23 cellular contexts compared by ENCODE assay signal in the genomic region with DNA sequence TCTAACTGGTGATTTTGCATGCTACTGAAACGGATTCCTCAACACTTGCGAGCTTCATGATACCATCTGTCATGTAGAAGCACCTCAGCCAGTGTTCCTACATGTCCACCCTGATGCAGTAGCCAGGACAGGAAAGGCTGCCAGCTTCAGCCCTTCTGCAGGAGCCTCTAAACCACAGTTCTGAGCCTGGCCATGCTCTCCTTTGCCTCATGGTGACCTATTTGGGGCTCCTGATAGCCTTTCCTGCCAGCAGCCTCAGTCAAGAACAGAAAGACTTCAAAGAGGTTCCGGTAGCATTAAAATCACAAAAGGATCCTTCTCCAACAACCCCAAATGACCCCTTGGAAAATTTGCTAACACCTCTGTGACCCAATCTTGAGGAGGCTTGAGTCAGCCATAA.
DNase-seq lines count a peak whose midpoint lies in the region; ATAC-seq and TF ChIP-seq lines count a peak whose summit lies in the region.
"Had no signal": no experiment of that assay in that cellular context is flagged by ENCODE, and none has a peak within 500 bp of the region (broad histone marks: within the 10 kb centered on the region; RNA-seq: fewer than 3 reads in every experiment).

No MANE protein-coding gene starts in this region.

- H3K4me3 ChIP-seq in BE2C (ENCODE audit: low read depth, low read length) (no peak overlapping the region), HEK293 (ENCODE audit: low read depth, low read length) (no peak overlapping the region)

- POLR2A ChIA-PET in HEK293 (lab: Yijun Ruan, JAX) = no interaction called here

- H3K4me1 ChIP-seq in BE2C (no peaks in the 10 kb centered on the region; the same call in 1 of the 2 replicates), HEK293 (ENCODE audit: control insufficient read depth, insufficient read depth, low read length) (no peaks in the 10 kb centered on the region)

- ATAC-seq in GM21447 (IDR thresholded peaks at IDR 0.05; ENCODE audit: unreplicated experiment) (no peak), GM21515 (IDR thresholded peaks at IDR 0.05; ENCODE audit: unreplicated experiment) (no peak)
- ATAC-seq: T-cell had no signal

- H3K9me3 ChIP-seq in BE2C (no peaks in the 10 kb centered on the region), HEK293 (ENCODE audit: control insufficient read depth, insufficient read depth, low read depth, low read length) (no peaks in the 10 kb centered on the region)

- H3K27me3 ChIP-seq in BE2C = no peaks in the 10 kb centered on the region

- no peak overlapping the region for H3K27ac ChIP-seq in HEK293 (ENCODE audit: extremely low read depth, low read depth, low read length)

- CTCF ChIA-PET in HEK293 (lab: Yijun Ruan, JAX) = interaction anchor here (1.6 kb wide), 1 partner anchor 20 kb away, joined by 4 read pairs; no protein-coding TSS in a partner anchor

- peak; percentile 5 for DNase-seq in BE2C
- DNase-seq in cerebellar nuclear complex (lab: John Stamatoyannopoulos, UW) = peak; percentile 95 to 96
- peak; percentile 18 for DNase-seq in iPS-NIHi7 (ENCODE audit: extremely low spot score)
- DNase-seq in HuH-7.5 (ENCODE audit: low spot score) = no peak
- DNase-seq in NCI-H82 (lab: John Stamatoyannopoulos, UW) = no peak
- DNase-seq: AML-193; CD4-positive, alpha-beta memory T cell; COR-L47; DMS79; EL; Karpas-422; NCI-H1092; NCI-H1436; NCI-H187; NCI-H2171 treated with DMSO at 0.1 percent for 48 hours; NCI-H345; NCI-H524 treated with DMSO at 0.1 percent for 48 hours; Right ventricle myocardium superior; RPMI8226; T-cell had no signal

- TF ChIP-seq CTCF in BE2C (IDR thresholded peaks at IDR 0.05; ENCODE audit: low read depth, low read length) = no peak
- no peak for TF ChIP-seq CTCF in HEK293 (tag by site-specific recombination; IDR thresholded peaks at IDR 0.05)

- H3K36me3 ChIP-seq in BE2C = no peaks in the 10 kb centered on the region
- H3K36me3 ChIP-seq in HEK293 (ENCODE audit: control insufficient read depth in 2 of 2, insufficient read depth in 1 of 2, low read length in 2 of 2) = no peaks in the 10 kb centered on the region

TF ChIP-seq in HEK293, 187 proteins besides CTCF, POLR2A, EP300 and RAD21:
- TF ChIP-seq ZNF792 (tag by site-specific recombination; IDR thresholded peaks at IDR 0.05) = no peak
- TF ChIP-seq TRIM28 (IDR thresholded peaks at IDR 0.05; ENCODE audit: borderline replicate concordance, low read length) = no peak
- TF ChIP-seq, protein P1, sequence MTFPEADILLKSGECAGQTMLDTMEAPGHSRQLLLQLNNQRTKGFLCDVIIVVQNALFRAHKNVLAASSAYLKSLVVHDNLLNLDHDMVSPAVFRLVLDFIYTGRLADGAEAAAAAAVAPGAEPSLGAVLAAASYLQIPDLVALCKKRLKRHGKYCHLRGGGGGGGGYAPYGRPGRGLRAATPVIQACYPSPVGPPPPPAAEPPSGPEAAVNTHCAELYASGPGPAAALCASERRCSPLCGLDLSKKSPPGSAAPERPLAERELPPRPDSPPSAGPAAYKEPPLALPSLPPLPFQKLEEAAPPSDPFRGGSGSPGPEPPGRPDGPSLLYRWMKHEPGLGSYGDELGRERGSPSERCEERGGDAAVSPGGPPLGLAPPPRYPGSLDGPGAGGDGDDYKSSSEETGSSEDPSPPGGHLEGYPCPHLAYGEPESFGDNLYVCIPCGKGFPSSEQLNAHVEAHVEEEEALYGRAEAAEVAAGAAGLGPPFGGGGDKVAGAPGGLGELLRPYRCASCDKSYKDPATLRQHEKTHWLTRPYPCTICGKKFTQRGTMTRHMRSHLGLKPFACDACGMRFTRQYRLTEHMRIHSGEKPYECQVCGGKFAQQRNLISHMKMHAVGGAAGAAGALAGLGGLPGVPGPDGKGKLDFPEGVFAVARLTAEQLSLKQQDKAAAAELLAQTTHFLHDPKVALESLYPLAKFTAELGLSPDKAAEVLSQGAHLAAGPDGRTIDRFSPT (tag by site-specific recombination; IDR thresholded peaks at IDR 0.05) = no peak
- TF ChIP-seq, protein P2, sequence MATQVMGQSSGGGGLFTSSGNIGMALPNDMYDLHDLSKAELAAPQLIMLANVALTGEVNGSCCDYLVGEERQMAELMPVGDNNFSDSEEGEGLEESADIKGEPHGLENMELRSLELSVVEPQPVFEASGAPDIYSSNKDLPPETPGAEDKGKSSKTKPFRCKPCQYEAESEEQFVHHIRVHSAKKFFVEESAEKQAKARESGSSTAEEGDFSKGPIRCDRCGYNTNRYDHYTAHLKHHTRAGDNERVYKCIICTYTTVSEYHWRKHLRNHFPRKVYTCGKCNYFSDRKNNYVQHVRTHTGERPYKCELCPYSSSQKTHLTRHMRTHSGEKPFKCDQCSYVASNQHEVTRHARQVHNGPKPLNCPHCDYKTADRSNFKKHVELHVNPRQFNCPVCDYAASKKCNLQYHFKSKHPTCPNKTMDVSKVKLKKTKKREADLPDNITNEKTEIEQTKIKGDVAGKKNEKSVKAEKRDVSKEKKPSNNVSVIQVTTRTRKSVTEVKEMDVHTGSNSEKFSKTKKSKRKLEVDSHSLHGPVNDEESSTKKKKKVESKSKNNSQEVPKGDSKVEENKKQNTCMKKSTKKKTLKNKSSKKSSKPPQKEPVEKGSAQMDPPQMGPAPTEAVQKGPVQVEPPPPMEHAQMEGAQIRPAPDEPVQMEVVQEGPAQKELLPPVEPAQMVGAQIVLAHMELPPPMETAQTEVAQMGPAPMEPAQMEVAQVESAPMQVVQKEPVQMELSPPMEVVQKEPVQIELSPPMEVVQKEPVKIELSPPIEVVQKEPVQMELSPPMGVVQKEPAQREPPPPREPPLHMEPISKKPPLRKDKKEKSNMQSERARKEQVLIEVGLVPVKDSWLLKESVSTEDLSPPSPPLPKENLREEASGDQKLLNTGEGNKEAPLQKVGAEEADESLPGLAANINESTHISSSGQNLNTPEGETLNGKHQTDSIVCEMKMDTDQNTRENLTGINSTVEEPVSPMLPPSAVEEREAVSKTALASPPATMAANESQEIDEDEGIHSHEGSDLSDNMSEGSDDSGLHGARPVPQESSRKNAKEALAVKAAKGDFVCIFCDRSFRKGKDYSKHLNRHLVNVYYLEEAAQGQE (tag by site-specific recombination; IDR thresholded peaks at IDR 0.05) = no peak
- no peak for TF ChIP-seq KLF1 (tag by site-specific recombination; IDR thresholded peaks at IDR 0.05)
- no peak for TF ChIP-seq OSR2 (tag by site-specific recombination; IDR thresholded peaks at IDR 0.05)
- TF ChIP-seq, protein P3, sequence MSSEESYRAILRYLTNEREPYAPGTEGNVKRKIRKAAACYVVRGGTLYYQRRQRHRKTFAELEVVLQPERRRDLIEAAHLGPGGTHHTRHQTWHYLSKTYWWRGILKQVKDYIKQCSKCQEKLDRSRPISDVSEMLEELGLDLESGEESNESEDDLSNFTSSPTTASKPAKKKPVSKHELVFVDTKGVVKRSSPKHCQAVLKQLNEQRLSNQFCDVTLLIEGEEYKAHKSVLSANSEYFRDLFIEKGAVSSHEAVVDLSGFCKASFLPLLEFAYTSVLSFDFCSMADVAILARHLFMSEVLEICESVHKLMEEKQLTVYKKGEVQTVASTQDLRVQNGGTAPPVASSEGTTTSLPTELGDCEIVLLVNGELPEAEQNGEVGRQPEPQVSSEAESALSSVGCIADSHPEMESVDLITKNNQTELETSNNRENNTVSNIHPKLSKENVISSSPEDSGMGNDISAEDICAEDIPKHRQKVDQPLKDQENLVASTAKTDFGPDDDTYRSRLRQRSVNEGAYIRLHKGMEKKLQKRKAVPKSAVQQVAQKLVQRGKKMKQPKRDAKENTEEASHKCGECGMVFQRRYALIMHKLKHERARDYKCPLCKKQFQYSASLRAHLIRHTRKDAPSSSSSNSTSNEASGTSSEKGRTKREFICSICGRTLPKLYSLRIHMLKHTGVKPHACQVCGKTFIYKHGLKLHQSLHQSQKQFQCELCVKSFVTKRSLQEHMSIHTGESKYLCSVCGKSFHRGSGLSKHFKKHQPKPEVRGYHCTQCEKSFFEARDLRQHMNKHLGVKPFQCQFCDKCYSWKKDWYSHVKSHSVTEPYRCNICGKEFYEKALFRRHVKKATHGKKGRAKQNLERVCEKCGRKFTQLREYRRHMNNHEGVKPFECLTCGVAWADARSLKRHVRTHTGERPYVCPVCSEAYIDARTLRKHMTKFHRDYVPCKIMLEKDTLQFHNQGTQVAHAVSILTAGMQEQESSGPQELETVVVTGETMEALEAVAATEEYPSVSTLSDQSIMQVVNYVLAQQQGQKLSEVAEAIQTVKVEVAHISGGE (tag by site-specific recombination; conservative IDR thresholded peaks at IDR 0.05; ENCODE audit: low read depth) = 0 out of 2 replicates have a peak, but pooled peaks have one; percentile 19
- no peak for TF ChIP-seq SP2 (tag by site-specific recombination; IDR thresholded peaks at IDR 0.05)

Comparison
In these comparisons a context has a peak if more than half of its experiments do, and no peak if none do; other contexts are left out.
1. DNase-seq: peak in BE2C (single experiment), cerebellar nuclear complex (2 of 2) and iPS-NIHi7 (single experiment); none in HuH-7.5 (single experiment) and NCI-H82 (single experiment).